Comparison of ENCODE assay signal across 27 cellular contexts in the genomic region with DNA sequence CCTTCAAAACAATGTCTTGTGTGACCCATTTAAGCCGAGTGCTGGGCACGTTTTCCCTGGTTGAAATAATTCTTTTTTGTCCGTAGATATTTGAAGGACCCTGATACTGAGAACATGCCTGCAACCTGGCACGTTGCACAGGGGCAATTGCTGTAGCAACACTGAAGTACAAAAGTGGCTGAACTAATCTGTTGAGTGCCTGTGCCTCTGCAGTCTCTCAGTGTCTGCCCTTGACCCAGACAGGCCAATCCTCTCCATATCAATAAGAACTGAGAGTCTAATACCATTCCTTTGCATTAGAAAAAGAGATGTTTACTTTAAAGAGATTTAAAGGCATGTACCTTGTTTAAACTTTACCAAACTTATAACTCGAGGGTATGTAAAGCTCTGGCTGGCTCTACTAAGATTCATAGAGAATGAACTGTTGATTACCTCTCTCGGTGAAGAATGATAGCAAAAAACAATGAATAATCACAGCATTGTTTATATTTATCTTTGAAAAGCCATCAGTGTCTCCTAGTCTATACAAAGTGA. TPM values are rescaled to one million over a fixed set of nuclear protein-coding genes. Genes with fewer than 3 reads are reported as not detected.
DNase-seq lines count a peak whose midpoint lies in the region; ATAC-seq and TF ChIP-seq lines count a peak whose summit lies in the region.
"Had no signal": no experiment of that assay in that cellular context is flagged by ENCODE, and none has a peak within 500 bp of the region (broad histone marks: within the 10 kb centered on the region; RNA-seq: fewer than 3 reads in every experiment).

No MANE protein-coding gene starts in this region.

- no peaks in the 10 kb centered on the region for H3K9me2 ChIP-seq in SK-N-SH

- no peak overlapping the region for H2AFZ ChIP-seq in SK-N-SH (ENCODE audit: low read depth)

- H3K27ac Mint-ChIP-seq in activated T-helper 1 cell treated with anti-CD3 and anti-CD28 coated beads, Interleukin-12 subunit alpha, Interleukin-12 subunit beta, Interleukin-2, Interleukin-4 antibody, amounts not matched to agents 30 ng/mL and 10 ng/mL and 1 ng/mL, durations not matched to agents 14 hours and 24 hours and 36 hours = no peak overlapping the region
- H3K27ac Mint-ChIP-seq in progenitor cell of endocrine pancreas = peak overlapping the region; percentile 56
- H3K27ac Mint-ChIP-seq: activated CD8-positive, alpha-beta T cell treated with anti-CD3 and anti-CD28 coated beads for 36 hours; activated naive CD8-positive, alpha-beta T cell treated with anti-CD3 and anti-CD28 coated beads, Interleukin-2, amount 10 ng/mL, durations not matched to agents 7 days and 5 days; CD4-positive, CD25-positive, alpha-beta regulatory T cell; naive B cell had no signal

- no peaks in the 10 kb centered on the region for H4K20me1 ChIP-seq in SK-N-SH (ENCODE audit: insufficient read depth)

- POLR2A ChIA-PET in SK-N-SH (lab: Yijun Ruan, JAX) = no interaction called here

- peaks cover 1% of the 10 kb centered on the region for H3K36me3 Mint-ChIP-seq in activated T-helper 1 cell treated with anti-CD3 and anti-CD28 coated beads, Interleukin-12 subunit alpha, Interleukin-12 subunit beta, Interleukin-2, Interleukin-4 antibody, amounts not matched to agents 30 ng/mL and 10 ng/mL and 1 ng/mL, durations not matched to agents 14 hours and 24 hours and 36 hours (ENCODE audit: low read depth)
- no peaks in the 10 kb centered on the region for H3K36me3 Mint-ChIP-seq in progenitor cell of endocrine pancreas (ENCODE audit: insufficient read depth)
- H3K36me3 Mint-ChIP-seq: activated naive CD8-positive, alpha-beta T cell treated with anti-CD3 and anti-CD28 coated beads, Interleukin-2, amount 10 ng/mL, durations not matched to agents 7 days and 5 days; CD4-positive, CD25-positive, alpha-beta regulatory T cell had no signal

- peak overlapping the region; percentile 7 for H3K4me3 Mint-ChIP-seq in activated T-helper 1 cell treated with anti-CD3 and anti-CD28 coated beads, Interleukin-12 subunit alpha, Interleukin-12 subunit beta, Interleukin-2, Interleukin-4 antibody, amounts not matched to agents 30 ng/mL and 10 ng/mL and 1 ng/mL, durations not matched to agents 14 hours and 24 hours and 36 hours
- H3K4me3 Mint-ChIP-seq in progenitor cell of endocrine pancreas (ENCODE audit: low read depth) = no peak overlapping the region
- H3K4me3 Mint-ChIP-seq: activated CD8-positive, alpha-beta T cell treated with anti-CD3 and anti-CD28 coated beads for 36 hours; activated naive CD8-positive, alpha-beta T cell treated with anti-CD3 and anti-CD28 coated beads, Interleukin-2, amount 10 ng/mL, durations not matched to agents 7 days and 5 days; CD4-positive, CD25-positive, alpha-beta regulatory T cell; naive B cell had no signal

- H3F3A ChIP-seq in SK-N-SH (replicated peaks; ENCODE audit: insufficient read depth) = peaks cover 4% of the 10 kb centered on the region

- H3K27me3 Mint-ChIP-seq in activated T-helper 1 cell treated with anti-CD3 and anti-CD28 coated beads, Interleukin-12 subunit alpha, Interleukin-12 subunit beta, Interleukin-2, Interleukin-4 antibody, amounts not matched to agents 30 ng/mL and 10 ng/mL and 1 ng/mL, durations not matched to agents 14 hours and 24 hours and 36 hours (ENCODE audit: insufficient read depth) = peaks cover 35% of the 10 kb centered on the region
- H3K27me3 Mint-ChIP-seq in progenitor cell of endocrine pancreas = peaks cover 30% of the 10 kb centered on the region

- ATAC-seq in SK-N-SH treated with all-trans-retinoic acid at 6 μM for 48 hours = no peak
- peak; percentile 34 for ATAC-seq in left lobe of liver
- no peak for ATAC-seq in GM19035 (IDR thresholded peaks at IDR 0.05; ENCODE audit: unreplicated experiment)
- ATAC-seq: activated CD8-positive, alpha-beta T cell treated with anti-CD3 and anti-CD28 coated beads for 36 hours had no signal

- 78% methylated on average over 6 of the region's 6 CpGs for WGBS in SK-N-SH (ENCODE audit: low lambda C conversion rate)

- H3K4me2 ChIP-seq in SK-N-SH = peak overlapping the region; percentile 13; the same call in 1 of the 2 replicates

- H3K36me3 ChIP-seq in SK-N-SH (replicated peaks in 1 of 2; ENCODE audit: control insufficient read depth in 1 of 2, insufficient read depth in 2 of 2, low read length in 1 of 2) = no peaks in the 10 kb centered on the region
- H3K36me3 ChIP-seq: left ventricle myocardium inferior had no signal

- no peak overlapping the region for H3K4me3 ChIP-seq in SK-N-SH (ENCODE audit: low read depth in 2 of 2, low read length in 1 of 2)
- H3K4me3 ChIP-seq: left ventricle myocardium inferior, testis had no signal

- DNase-seq in SK-N-SH (no peak), left lobe of liver (ENCODE audit: low spot score) (peak; percentile 54), progenitor cell of endocrine pancreas (ENCODE audit: low spot score, unreplicated experiment) (no peak)
- DNase-seq in activated T-helper 1 cell treated with anti-CD3 and anti-CD28 coated beads, Interleukin-12 subunit alpha, Interleukin-12 subunit beta, Interleukin-2, Interleukin-4 antibody, amounts not matched to agents 30 ng/mL and 10 ng/mL and 1 ng/mL, durations not matched to agents 14 hours and 24 hours and 36 hours (ENCODE audit: low spot score) = no peak
- no peak for DNase-seq in stimulated activated CD4-positive, alpha-beta T cell treated with anti-CD3 and anti-CD28 coated beads, Interleukin-4, amount 100 ng/mL, for 24 hours
- no peak for DNase-seq in activated CD8-positive, alpha-beta memory T cell treated with anti-CD3 and anti-CD28 coated beads, Interleukin-2, amount 50 U/mL, for 4 hours
- DNase-seq: 8988T; activated CD4-positive, CD25-positive, alpha-beta regulatory T cell treated with anti-CD3 and anti-CD28 coated beads, Interleukin-2, amount 50 U/mL, for 72 hours; activated CD8-positive, alpha-beta T cell treated with anti-CD3 and anti-CD28 coated beads for 36 hours; activated effector memory CD4-positive, alpha-beta T cell treated with anti-CD3 and anti-CD28 coated beads, Interleukin-2, amount 50 U/mL, for 16 hours; activated naive CD8-positive, alpha-beta T cell treated with anti-CD3 and anti-CD28 coated beads, Interleukin-2, amount 10 ng/mL, durations not matched to agents 7 days and 5 days; aorta; CD4-positive, CD25-positive, alpha-beta regulatory T cell; GOT3; KBM-7; left ventricle myocardium inferior; naive B cell; NCI-H187; NCI-H510A; nucleus accumbens; stimulated activated naive CD4-positive, alpha-beta T cell treated with Interleukin-2 at 50 U/mL for 16 hours; testis had no signal

- H3K79me2 ChIP-seq in SK-N-SH (ENCODE audit: insufficient read depth) = no peaks in the 10 kb centered on the region

- no peak overlapping the region for H3K27ac ChIP-seq in SK-N-SH (ENCODE audit: low read depth in 2 of 2, low read length in 1 of 2)
- H3K27ac ChIP-seq: left ventricle myocardium inferior, testis had no signal

- H3K4me1 Mint-ChIP-seq in activated T-helper 1 cell treated with anti-CD3 and anti-CD28 coated beads, Interleukin-12 subunit alpha, Interleukin-12 subunit beta, Interleukin-2, Interleukin-4 antibody, amounts not matched to agents 30 ng/mL and 10 ng/mL and 1 ng/mL, durations not matched to agents 14 hours and 24 hours and 36 hours (ENCODE audit: low read depth) = peaks cover 32% of the 10 kb centered on the region
- H3K4me1 Mint-ChIP-seq in progenitor cell of endocrine pancreas (ENCODE audit: low read depth) = peaks cover 39% of the 10 kb centered on the region

- no peaks in the 10 kb centered on the region for H3K9me3 Mint-ChIP-seq in activated T-helper 1 cell treated with anti-CD3 and anti-CD28 coated beads, Interleukin-12 subunit alpha, Interleukin-12 subunit beta, Interleukin-2, Interleukin-4 antibody, amounts not matched to agents 30 ng/mL and 10 ng/mL and 1 ng/mL, durations not matched to agents 14 hours and 24 hours and 36 hours
- no peaks in the 10 kb centered on the region for H3K9me3 Mint-ChIP-seq in progenitor cell of endocrine pancreas (ENCODE audit: low read depth)
- H3K9me3 Mint-ChIP-seq: activated CD8-positive, alpha-beta T cell treated with anti-CD3 and anti-CD28 coated beads for 36 hours; activated naive CD8-positive, alpha-beta T cell treated with anti-CD3 and anti-CD28 coated beads, Interleukin-2, amount 10 ng/mL, durations not matched to agents 7 days and 5 days had no signal

- H3K27me3 ChIP-seq in SK-N-SH (ENCODE audit: insufficient read depth) = no peaks in the 10 kb centered on the region
- H3K27me3 ChIP-seq: testis had no signal

- CTCF ChIA-PET in SK-N-SH (lab: Yijun Ruan, JAX) = interaction anchor here (0.6 to 4.0 kb wide), 22 partner anchors 9 to 582 kb away, joined by 3 to 25 read pairs (median 4); partner anchors contain the start of gene FMN2

- no peak for TF ChIP-seq EP300 in SK-N-SH (IDR thresholded peaks at IDR 0.05; ENCODE audit: borderline replicate concordance in 1 of 2, low read depth in 1 of 2, low read length in 1 of 2)

- no peaks in the 10 kb centered on the region for H3K9me3 ChIP-seq in SK-N-SH
- H3K9me3 ChIP-seq: left ventricle myocardium inferior, testis had no signal

- peaks cover 0 to 7% of the 10 kb centered on the region in 2 experiments; a peak in 2 of 4 replicates for H3K4me1 ChIP-seq in SK-N-SH (ENCODE audit: control insufficient read depth in 1 of 2, insufficient read depth in 2 of 2, low read depth in 1 of 2, low read length in 1 of 2)
- H3K4me1 ChIP-seq: testis had no signal

- TF ChIP-seq CTCF in SK-N-SH (IDR thresholded peaks at IDR 0.05) (no peak), progenitor cell of endocrine pancreas (IDR thresholded peaks at IDR 0.05; ENCODE audit: unreplicated experiment) (no peak)

- H3K9ac ChIP-seq in SK-N-SH = no peak overlapping the region

- intact Hi-C loops in activated T-helper 1 cell treated with anti-CD3 and anti-CD28 coated beads, Interleukin-12 subunit alpha, Interleukin-12 subunit beta, Interleukin-2, Interleukin-4 antibody, amounts not matched to agents 30 ng/mL and 10 ng/mL and 1 ng/mL, durations not matched to agents 14 hours and 24 hours and 36 hours (cut with micrococcal nuclease) = loop anchor here (5.0 kb wide), 1 partner anchor 152 kb away; no protein-coding TSS in a partner anchor

- no peak for TF ChIP-seq RAD21 in SK-N-SH (IDR thresholded peaks at IDR 0.05; ENCODE audit: low read length)

TF ChIP-seq in SK-N-SH, 30 proteins besides CTCF, POLR2A, EP300 and RAD21 (continues in another document):
- TF ChIP-seq FOXM1 (IDR thresholded peaks at IDR 0.05; ENCODE audit: low read depth) = no peak
- no peak for TF ChIP-seq GABPA (IDR thresholded peaks at IDR 0.05; ENCODE audit: low read depth)

TF ChIP-seq in SK-N-SH treated with all-trans-retinoic acid at 6 μM for 48 hours, 23 proteins besides CTCF, POLR2A, EP300 and RAD21 (continues in another document):
- TF ChIP-seq SNAI2 (CRISPR knock-in tag; IDR thresholded peaks at IDR 0.05) (no peak), CSDC2 (CRISPR knock-in tag; IDR thresholded peaks at IDR 0.05) (no peak), BACH2 (CRISPR knock-in tag; IDR thresholded peaks at IDR 0.05; ENCODE audit: borderline replicate concordance) (no peak)

RNA-seq across cellular contexts. Expression of gene GREM2, which starts 2.4 kb away (rescaled TPM):
- polyA plus RNA-seq in SK-N-SH (2012; rRNA removed) = 0.94 and 1.5 TPM in 2 replicates
- 1.2 and 1.3 TPM in 2 replicates for polyA plus RNA-seq in SK-N-SH (2012; cell fraction: cytosol; rRNA removed)
- 0.87 and 0.88 TPM in 2 replicates for polyA plus RNA-seq in SK-N-SH (2012; cell fraction: nucleus; rRNA removed)
- 0.05 TPM in 2 replicates for total RNA-seq in activated T-helper 1 cell treated with anti-CD3 and anti-CD28 coated beads, Interleukin-12 subunit alpha, Interleukin-12 subunit beta, Interleukin-2, Interleukin-4 antibody, amounts not matched to agents 30 ng/mL and 10 ng/mL and 1 ng/mL, durations not matched to agents 14 hours and 24 hours and 36 hours
- total RNA-seq in left lobe of liver = 20.1 TPM
- total RNA-seq in progenitor cell of endocrine pancreas = 0.48 and 0.73 TPM in 2 replicates
- total RNA-seq: activated CD8-positive, alpha-beta T cell treated with anti-CD3 and anti-CD28 coated beads for 36 hours; activated naive CD8-positive, alpha-beta T cell treated with anti-CD3 and anti-CD28 coated beads, Interleukin-2, amount 10 ng/mL, durations not matched to agents 7 days and 5 days; CD4-positive, CD25-positive, alpha-beta regulatory T cell; Daoy; left ventricle myocardium inferior; OCI-LY7; T-helper 2 cell treated with Interferon-gamma antibody and Interleukin-4, amounts not matched to agents 100 ng/mL and 5 ng/mL, for 36 hours had no signal
- polyA plus RNA-seq: CD4-positive, CD25-positive, alpha-beta regulatory T cell had no signal

Comparison
In these comparisons a context has a peak if more than half of its experiments do, and no peak if none do; other contexts are left out.
1. RNA of gene GREM2, which starts 2.4 kb away (total RNA-seq): 20.1 TPM in left lobe of liver (single experiment); 0.48 to 0.73 TPM in progenitor cell of endocrine pancreas and 0.05 TPM in activated T-helper 1 cell treated with anti-CD3 and anti-CD28 coated beads, Interleukin-12 subunit alpha, Interleukin-12 subunit beta, Interleukin-2, Interleukin-4 antibody, amounts not matched to agents 30 ng/mL and 10 ng/mL and 1 ng/mL, durations not matched to agents 14 hours and 24 hours and 36 hours; every median in the first group is over 10 times any median in the second.